Comparison of ENCODE assay signal across 23 cellular contexts in the genomic region with DNA sequence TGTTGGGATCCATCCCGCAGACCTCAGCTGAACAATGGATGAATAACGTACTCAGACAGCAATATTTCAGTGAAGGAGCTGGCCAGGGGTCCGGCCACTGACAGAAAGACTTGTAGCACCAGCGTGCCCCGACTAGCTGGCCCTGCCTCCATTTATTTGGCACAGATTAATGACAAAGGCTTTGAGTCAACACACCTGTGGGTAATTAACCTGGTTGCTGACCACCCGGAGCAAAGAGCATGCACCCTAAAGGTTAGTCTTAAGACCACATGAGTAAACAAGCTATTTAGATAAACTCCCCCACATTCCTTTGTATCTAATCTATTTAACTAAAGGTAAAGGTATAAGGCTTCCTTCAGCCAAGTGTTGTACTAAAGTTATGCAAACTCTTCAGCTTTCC.
"Had no signal": no experiment of that assay in that cellular context is flagged by ENCODE, and none has a peak within 500 bp of the region (broad histone marks: within the 10 kb centered on the region; RNA-seq: fewer than 3 reads in every experiment).

No MANE protein-coding gene starts in this region.

- H3K4me3 ChIP-seq: colonic mucosa, hepatocyte, lung, spleen, testis, tibial nerve, upper lobe of right lung, vagina had no signal

- H3K9me3 ChIP-seq: colonic mucosa, spleen, testis, upper lobe of right lung, vagina had no signal

- H3K4me3 Mint-ChIP-seq: immature natural killer cell; naive B cell; nephron; stimulated activated memory B cell treated with anti-CD40 and anti-IgM and Interleukin-4, amounts not matched to agents 10 μg/mL and 1 μg/mL and 100 μg/mL, for 72 hours; stimulated activated naive CD8-positive, alpha-beta T cell treated with anti-CD3 and anti-CD28 coated beads, Interleukin-15, Interleukin-2, amounts not matched to agents 100 ng/mL and 50 ng/mL, for 24 hours had no signal

- H3K27me3 ChIP-seq: colonic mucosa, hepatocyte, spleen, testis, tibial nerve, upper lobe of right lung, vagina had no signal

- H3K27ac ChIP-seq: colonic mucosa, hepatocyte, parathyroid adenoma, spleen, testis, tibial nerve, upper lobe of right lung, vagina had no signal

- ATAC-seq: left ventricle myocardium superior; sciatic nerve; stimulated activated memory B cell treated with anti-CD40 and anti-IgM and Interleukin-4, amounts not matched to agents 10 μg/mL and 1 μg/mL and 100 μg/mL, for 72 hours; upper lobe of right lung had no signal

- H3K9ac ChIP-seq: parathyroid adenoma had no signal

- H3K36me3 Mint-ChIP-seq: immature natural killer cell; naive B cell; stimulated activated memory B cell treated with anti-CD40 and anti-IgM and Interleukin-4, amounts not matched to agents 10 μg/mL and 1 μg/mL and 100 μg/mL, for 72 hours had no signal

- H3K4me1 Mint-ChIP-seq: immature natural killer cell; naive B cell; nephron; stimulated activated memory B cell treated with anti-CD40 and anti-IgM and Interleukin-4, amounts not matched to agents 10 μg/mL and 1 μg/mL and 100 μg/mL, for 72 hours had no signal

- H2AFZ ChIP-seq: hepatocyte, parathyroid adenoma had no signal

- H3K27me3 Mint-ChIP-seq: naive B cell; stimulated activated memory B cell treated with anti-CD40 and anti-IgM and Interleukin-4, amounts not matched to agents 10 μg/mL and 1 μg/mL and 100 μg/mL, for 72 hours; stimulated activated naive CD8-positive, alpha-beta T cell treated with anti-CD3 and anti-CD28 coated beads, Interleukin-15, Interleukin-2, amounts not matched to agents 100 ng/mL and 50 ng/mL, for 24 hours had no signal

- H3K4me1 ChIP-seq: colonic mucosa, parathyroid adenoma, spleen, testis, tibial nerve, upper lobe of right lung, vagina had no signal

- H3K9me3 Mint-ChIP-seq: nephron; stimulated activated memory B cell treated with anti-CD40 and anti-IgM and Interleukin-4, amounts not matched to agents 10 μg/mL and 1 μg/mL and 100 μg/mL, for 72 hours had no signal

- H3K4me2 ChIP-seq: hepatocyte had no signal

- H3K36me3 ChIP-seq: colonic mucosa, spleen, tibial nerve, upper lobe of right lung, vagina had no signal

- H3K27ac Mint-ChIP-seq: immature natural killer cell; naive B cell; nephron; stimulated activated memory B cell treated with anti-CD40 and anti-IgM and Interleukin-4, amounts not matched to agents 10 μg/mL and 1 μg/mL and 100 μg/mL, for 72 hours; stimulated activated naive CD8-positive, alpha-beta T cell treated with anti-CD3 and anti-CD28 coated beads, Interleukin-15, Interleukin-2, amounts not matched to agents 100 ng/mL and 50 ng/mL, for 24 hours had no signal

- DNase-seq: colonic mucosa; dermis blood vessel endothelial cell; foreskin melanocyte; head of caudate nucleus; immature natural killer cell; left ventricle myocardium superior; mesenchymal stem cell; naive B cell; spleen; stimulated activated CD4-positive, alpha-beta T cell treated with anti-CD3 and anti-CD28 coated beads, Interleukin-15, amount 100 ng/mL, for 24 hours; stimulated activated CD4-positive, alpha-beta T cell treated with anti-CD3 and anti-CD28 coated beads, Interleukin-1b, Interleukin-23, amount 100 ng/mL, for 48 hours; stimulated activated CD4-positive, alpha-beta T cell treated with anti-CD3 and anti-CD28 coated beads, Interleukin-4, amount 100 ng/mL, for 24 hours; testis; upper lobe of right lung had no signal

- H3K79me2 ChIP-seq: hepatocyte, parathyroid adenoma had no signal
